1 cellular context compared by ENCODE assay signal in the genomic region with DNA sequence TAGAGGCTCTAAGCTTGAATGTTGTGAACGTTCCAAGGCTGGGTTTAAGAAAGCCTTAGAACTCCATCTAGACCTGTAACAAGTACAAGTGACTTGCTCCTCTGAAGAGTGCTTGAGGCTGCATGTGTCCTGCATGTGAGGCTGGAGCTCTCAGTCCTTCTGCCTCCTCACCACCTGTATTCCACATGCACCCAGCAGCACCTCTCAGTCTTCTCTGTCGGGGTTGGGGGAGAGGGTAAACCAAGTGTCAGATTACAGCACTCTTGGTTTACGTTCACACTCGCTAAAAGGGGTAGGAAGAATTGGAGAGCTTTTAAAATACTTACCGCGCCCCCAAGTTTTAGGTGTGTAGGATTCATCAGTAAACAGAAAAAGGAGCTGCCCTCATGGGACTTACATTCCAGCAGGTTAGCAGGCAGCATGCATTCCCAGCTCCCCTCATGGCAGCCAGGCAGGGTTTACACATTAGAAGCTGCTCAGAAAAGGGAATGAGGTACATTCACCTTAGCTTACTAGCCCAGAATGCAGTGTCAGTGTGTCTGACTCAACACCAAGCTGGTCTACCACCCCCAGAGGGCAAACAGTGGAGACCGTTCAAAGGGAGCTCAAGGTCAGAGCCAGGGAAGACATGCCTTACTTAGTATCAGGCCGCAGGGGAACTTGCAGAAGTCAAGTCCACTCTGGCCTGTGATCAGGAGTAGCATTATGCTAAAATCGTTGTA.
TF ChIP-seq lines count a peak whose summit lies in the region.

No MANE protein-coding gene starts in this region.

TF ChIP-seq in WTC11, 78 proteins besides CTCF, POLR2A, EP300 and RAD21 (continued from another document):
- TF ChIP-seq, protein P1, sequence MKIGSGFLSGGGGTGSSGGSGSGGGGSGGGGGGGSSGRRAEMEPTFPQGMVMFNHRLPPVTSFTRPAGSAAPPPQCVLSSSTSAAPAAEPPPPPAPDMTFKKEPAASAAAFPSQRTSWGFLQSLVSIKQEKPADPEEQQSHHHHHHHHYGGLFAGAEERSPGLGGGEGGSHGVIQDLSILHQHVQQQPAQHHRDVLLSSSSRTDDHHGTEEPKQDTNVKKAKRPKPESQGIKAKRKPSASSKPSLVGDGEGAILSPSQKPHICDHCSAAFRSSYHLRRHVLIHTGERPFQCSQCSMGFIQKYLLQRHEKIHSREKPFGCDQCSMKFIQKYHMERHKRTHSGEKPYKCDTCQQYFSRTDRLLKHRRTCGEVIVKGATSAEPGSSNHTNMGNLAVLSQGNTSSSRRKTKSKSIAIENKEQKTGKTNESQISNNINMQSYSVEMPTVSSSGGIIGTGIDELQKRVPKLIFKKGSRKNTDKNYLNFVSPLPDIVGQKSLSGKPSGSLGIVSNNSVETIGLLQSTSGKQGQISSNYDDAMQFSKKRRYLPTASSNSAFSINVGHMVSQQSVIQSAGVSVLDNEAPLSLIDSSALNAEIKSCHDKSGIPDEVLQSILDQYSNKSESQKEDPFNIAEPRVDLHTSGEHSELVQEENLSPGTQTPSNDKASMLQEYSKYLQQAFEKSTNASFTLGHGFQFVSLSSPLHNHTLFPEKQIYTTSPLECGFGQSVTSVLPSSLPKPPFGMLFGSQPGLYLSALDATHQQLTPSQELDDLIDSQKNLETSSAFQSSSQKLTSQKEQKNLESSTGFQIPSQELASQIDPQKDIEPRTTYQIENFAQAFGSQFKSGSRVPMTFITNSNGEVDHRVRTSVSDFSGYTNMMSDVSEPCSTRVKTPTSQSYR (CRISPR knock-in tag; IDR thresholded peaks at IDR 0.05), result no peak
- TF ChIP-seq AR (CRISPR knock-in tag; IDR thresholded peaks at IDR 0.05), result no peak
- TF ChIP-seq, protein P2, sequence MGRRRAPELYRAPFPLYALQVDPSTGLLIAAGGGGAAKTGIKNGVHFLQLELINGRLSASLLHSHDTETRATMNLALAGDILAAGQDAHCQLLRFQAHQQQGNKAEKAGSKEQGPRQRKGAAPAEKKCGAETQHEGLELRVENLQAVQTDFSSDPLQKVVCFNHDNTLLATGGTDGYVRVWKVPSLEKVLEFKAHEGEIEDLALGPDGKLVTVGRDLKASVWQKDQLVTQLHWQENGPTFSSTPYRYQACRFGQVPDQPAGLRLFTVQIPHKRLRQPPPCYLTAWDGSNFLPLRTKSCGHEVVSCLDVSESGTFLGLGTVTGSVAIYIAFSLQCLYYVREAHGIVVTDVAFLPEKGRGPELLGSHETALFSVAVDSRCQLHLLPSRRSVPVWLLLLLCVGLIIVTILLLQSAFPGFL (CRISPR knock-in tag; IDR thresholded peaks at IDR 0.05; ENCODE audit: borderline replicate concordance), result no peak
- TF ChIP-seq ZNF121 (CRISPR knock-in tag; IDR thresholded peaks at IDR 0.05), result no peak
- TF ChIP-seq SMAD4 (CRISPR knock-in tag; IDR thresholded peaks at IDR 0.05), result no peak
- TF ChIP-seq FOXK1 (CRISPR knock-in tag; IDR thresholded peaks at IDR 0.05), result no peak
- TF ChIP-seq, protein P3, sequence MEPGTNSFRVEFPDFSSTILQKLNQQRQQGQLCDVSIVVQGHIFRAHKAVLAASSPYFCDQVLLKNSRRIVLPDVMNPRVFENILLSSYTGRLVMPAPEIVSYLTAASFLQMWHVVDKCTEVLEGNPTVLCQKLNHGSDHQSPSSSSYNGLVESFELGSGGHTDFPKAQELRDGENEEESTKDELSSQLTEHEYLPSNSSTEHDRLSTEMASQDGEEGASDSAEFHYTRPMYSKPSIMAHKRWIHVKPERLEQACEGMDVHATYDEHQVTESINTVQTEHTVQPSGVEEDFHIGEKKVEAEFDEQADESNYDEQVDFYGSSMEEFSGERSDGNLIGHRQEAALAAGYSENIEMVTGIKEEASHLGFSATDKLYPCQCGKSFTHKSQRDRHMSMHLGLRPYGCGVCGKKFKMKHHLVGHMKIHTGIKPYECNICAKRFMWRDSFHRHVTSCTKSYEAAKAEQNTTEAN (CRISPR knock-in tag; IDR thresholded peaks at IDR 0.05), result no peak
- no peak for TF ChIP-seq ESRRA (CRISPR knock-in tag; IDR thresholded peaks at IDR 0.05; ENCODE audit: borderline replicate concordance)
- TF ChIP-seq E2F5 (CRISPR knock-in tag; IDR thresholded peaks at IDR 0.05), result no peak
- TF ChIP-seq, protein P4, sequence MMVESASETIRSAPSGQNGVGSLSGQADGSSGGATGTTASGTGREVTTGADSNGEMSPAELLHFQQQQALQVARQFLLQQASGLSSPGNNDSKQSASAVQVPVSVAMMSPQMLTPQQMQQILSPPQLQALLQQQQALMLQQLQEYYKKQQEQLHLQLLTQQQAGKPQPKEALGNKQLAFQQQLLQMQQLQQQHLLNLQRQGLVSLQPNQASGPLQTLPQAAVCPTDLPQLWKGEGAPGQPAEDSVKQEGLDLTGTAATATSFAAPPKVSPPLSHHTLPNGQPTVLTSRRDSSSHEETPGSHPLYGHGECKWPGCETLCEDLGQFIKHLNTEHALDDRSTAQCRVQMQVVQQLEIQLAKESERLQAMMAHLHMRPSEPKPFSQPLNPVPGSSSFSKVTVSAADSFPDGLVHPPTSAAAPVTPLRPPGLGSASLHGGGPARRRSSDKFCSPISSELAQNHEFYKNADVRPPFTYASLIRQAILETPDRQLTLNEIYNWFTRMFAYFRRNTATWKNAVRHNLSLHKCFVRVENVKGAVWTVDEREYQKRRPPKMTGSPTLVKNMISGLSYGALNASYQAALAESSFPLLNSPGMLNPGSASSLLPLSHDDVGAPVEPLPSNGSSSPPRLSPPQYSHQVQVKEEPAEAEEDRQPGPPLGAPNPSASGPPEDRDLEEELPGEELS (CRISPR knock-in tag; IDR thresholded peaks at IDR 0.05), result no peak
- no peak for TF ChIP-seq KAT7 (CRISPR knock-in tag; IDR thresholded peaks at IDR 0.05; ENCODE audit: borderline replicate concordance)
- no peak for TF ChIP-seq ZNF532 (CRISPR knock-in tag; IDR thresholded peaks at IDR 0.05; ENCODE audit: borderline replicate concordance)
- no peak for TF ChIP-seq CDX4 (CRISPR knock-in tag; IDR thresholded peaks at IDR 0.05; ENCODE audit: borderline replicate concordance)
- no peak for TF ChIP-seq ZNF416 (CRISPR knock-in tag; IDR thresholded peaks at IDR 0.05)
- TF ChIP-seq CBFB (CRISPR knock-in tag; IDR thresholded peaks at IDR 0.05; ENCODE audit: low read depth), result no peak
